In the genomic region with DNA sequence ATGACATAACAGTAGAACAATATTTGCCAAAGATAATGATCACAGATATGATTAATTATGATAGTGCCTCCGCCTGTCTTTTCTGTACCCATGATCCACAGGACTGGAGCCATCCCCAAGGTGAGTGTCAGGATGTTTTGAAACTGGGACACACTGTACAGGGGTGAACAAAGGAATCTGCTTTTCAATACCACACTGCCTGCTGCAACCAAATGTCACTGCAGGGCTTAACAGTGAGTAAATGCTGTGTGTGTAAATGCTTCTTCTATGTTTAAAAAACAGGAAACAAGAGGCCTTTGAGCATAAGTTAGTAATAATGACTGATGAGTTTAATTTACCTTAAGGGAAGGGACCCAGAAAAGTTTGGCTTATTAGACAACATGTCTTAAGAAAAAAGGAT, we compare ENCODE assay signal across 14 cellular contexts.
DNase-seq lines count a peak whose midpoint lies in the region; ATAC-seq and TF ChIP-seq lines count a peak whose summit lies in the region.
"Had no signal": no experiment of that assay in that cellular context is flagged by ENCODE, and none has a peak within 500 bp of the region (broad histone marks: within the 10 kb centered on the region; RNA-seq: fewer than 3 reads in every experiment).

No MANE protein-coding gene starts in this region.

- H3K36me3 ChIP-seq in PC-3 (ENCODE audit: low read depth, low read length) (no peaks in the 10 kb centered on the region), A673 (ENCODE audit: insufficient read depth, low read length, poor library complexity, severe bottlenecking) (no peaks in the 10 kb centered on the region)

- H3K9ac ChIP-seq in PC-3 (ENCODE audit: low read length): no peak overlapping the region

- no peaks in the 10 kb centered on the region for H3K9me2 ChIP-seq in PC-3 (replicated peaks; ENCODE audit: low read length)

- H3K27ac Mint-ChIP-seq in activated CD8-positive, alpha-beta memory T cell treated with anti-CD3 and anti-CD28 coated beads, Interleukin-2, amount 10 ng/mL, durations not matched to agents 7 days and 5 days: peak overlapping the region; percentile 9
- peak overlapping the region; percentile 43 for H3K27ac Mint-ChIP-seq in neural crest cell (ENCODE audit: unreplicated experiment)

- no peak for DNase-seq in activated CD8-positive, alpha-beta memory T cell treated with anti-CD3 and anti-CD28 coated beads, Interleukin-2, amount 10 ng/mL, durations not matched to agents 7 days and 5 days
- DNase-seq in activated CD8-positive, alpha-beta memory T cell treated with anti-CD3 and anti-CD28 coated beads for 24 hours: no peak
- peak; percentile 59 for DNase-seq in PC-3
- DNase-seq in cerebellar cortex (ENCODE audit: low spot score): peak; percentile 60
- DNase-seq in neural crest cell (ENCODE audit: low read depth, low spot score): no peak
- DNase-seq in A673 (ENCODE audit: low spot score): no peak
- no peak for DNase-seq in NCI-H82 (lab: John Stamatoyannopoulos, UW)
- DNase-seq: GF-D8, H9, KBM-7, NCI-H1092 treated with DMSO at 0.1 percent for 48 hours, NCI-H1694 treated with DMSO at 0.1 percent for 48 hours, NCI-H2171 had no signal

- H3K27me3 ChIP-seq in PC-3 (ENCODE audit: low read length) (no peaks in the 10 kb centered on the region), A673 (replicated peaks; ENCODE audit: insufficient read depth, low read depth, low read length, poor library complexity) (no peaks in the 10 kb centered on the region)

- no peak overlapping the region for H2AFZ ChIP-seq in PC-3 (ENCODE audit: low read length)

- H3K4me1 ChIP-seq in PC-3 (ENCODE audit: insufficient read depth, low read length): peaks cover 67% of the 10 kb centered on the region
- H3K4me1 ChIP-seq in A673 (ENCODE audit: insufficient read depth, low read length, poor library complexity, severe bottlenecking): no peaks in the 10 kb centered on the region

- H3K9me3 Mint-ChIP-seq in activated CD8-positive, alpha-beta memory T cell treated with anti-CD3 and anti-CD28 coated beads, Interleukin-2, amount 10 ng/mL, durations not matched to agents 7 days and 5 days (ENCODE audit: low read depth): no peaks in the 10 kb centered on the region
- H3K9me3 Mint-ChIP-seq in neural crest cell: no peaks in the 10 kb centered on the region
- H3K9me3 Mint-ChIP-seq: H9 had no signal

- H3K4me2 ChIP-seq in PC-3 (ENCODE audit: low read length): peak overlapping the region; percentile 81

- peaks cover 8% of the 10 kb centered on the region for H3F3A ChIP-seq in PC-3 (ENCODE audit: low read length, unreplicated experiment)

- CTCF ChIA-PET in activated CD8-positive, alpha-beta memory T cell treated with anti-CD3 and anti-CD28 coated beads, Interleukin-2, amount 10 ng/mL, durations not matched to agents 7 days and 5 days (lab: Charles Lee): no interaction called here
- CTCF ChIA-PET in PC-3 (lab: Charles Lee) (no interaction called here), A673 (lab: Charles Lee) (no interaction called here)

- peaks cover 2% of the 10 kb centered on the region for H3K36me3 Mint-ChIP-seq in activated CD8-positive, alpha-beta memory T cell treated with anti-CD3 and anti-CD28 coated beads, Interleukin-2, amount 10 ng/mL, durations not matched to agents 7 days and 5 days
- peaks cover 5% of the 10 kb centered on the region for H3K36me3 Mint-ChIP-seq in neural crest cell (ENCODE audit: low read depth)

- TF ChIP-seq CTCF in PC-3 (conservative IDR thresholded peaks at IDR 0.05; ENCODE audit: low read depth, low read length): no peak
- no peak for TF ChIP-seq CTCF in neural crest cell (conservative IDR thresholded peaks at IDR 0.05)
- TF ChIP-seq CTCF in A673 (conservative IDR thresholded peaks at IDR 0.05; ENCODE audit: low read depth, low read length): no peak

- H3K9me3 ChIP-seq in PC-3 (ENCODE audit: low read length) (no peaks in the 10 kb centered on the region), A673 (ENCODE audit: low read depth, low read length, poor library complexity, severe bottlenecking) (no peaks in the 10 kb centered on the region)

- intact Hi-C loops in PC-3 (cut with micrococcal nuclease) (loop anchor here (2.0 to 5.0 kb wide), 3 partner anchors 25 to 139 kb away; no protein-coding TSS in a partner anchor), A673 (cut with micrococcal nuclease; ENCODE audit: unreplicated experiment) (no loop called here)

- ATAC-seq in activated CD8-positive, alpha-beta memory T cell treated with anti-CD3 and anti-CD28 coated beads, Interleukin-2, amount 10 ng/mL, durations not matched to agents 7 days and 5 days: no peak
- ATAC-seq in PC-3: peak; percentile 69
- no peak for ATAC-seq in GM21576 (IDR thresholded peaks at IDR 0.05; ENCODE audit: unreplicated experiment)

- no peak overlapping the region for H3K4me3 Mint-ChIP-seq in activated CD8-positive, alpha-beta memory T cell treated with anti-CD3 and anti-CD28 coated beads, Interleukin-2, amount 10 ng/mL, durations not matched to agents 7 days and 5 days
- H3K4me3 Mint-ChIP-seq in neural crest cell: no peak overlapping the region
- H3K4me3 Mint-ChIP-seq: H9 had no signal

- H3K27ac ChIP-seq in PC-3 (ENCODE audit: low read length) (peak overlapping the region; percentile 70), A673 (ENCODE audit: low read depth, low read length, poor library complexity, severe bottlenecking) (no peak overlapping the region)

- H3K79me2 ChIP-seq in PC-3 (ENCODE audit: low read length): no peaks in the 10 kb centered on the region

- H3K4me3 ChIP-seq in PC-3 (ENCODE audit: low read length): peak overlapping the region; percentile 33; the same call in 1 of the 2 replicates
- no peak overlapping the region for H3K4me3 ChIP-seq in A673 (ENCODE audit: low read depth, low read length, poor library complexity, severe bottlenecking)

- no peaks in the 10 kb centered on the region for H4K20me1 ChIP-seq in PC-3 (ENCODE audit: low read length)

- no peaks in the 10 kb centered on the region for H3K27me3 Mint-ChIP-seq in activated CD8-positive, alpha-beta memory T cell treated with anti-CD3 and anti-CD28 coated beads, Interleukin-2, amount 10 ng/mL, durations not matched to agents 7 days and 5 days
- no peaks in the 10 kb centered on the region for H3K27me3 Mint-ChIP-seq in neural crest cell (ENCODE audit: low read depth)

- no TSS peak for BruUV-seq in PC-3 (replicated peaks; lab: Mats Ljungman, UMichigan)
- no TSS peak for BruUV-seq in A673 (replicated peaks; lab: Mats Ljungman, UMichigan)

- peaks cover 4% of the 10 kb centered on the region for H3K4me1 Mint-ChIP-seq in activated CD8-positive, alpha-beta memory T cell treated with anti-CD3 and anti-CD28 coated beads, Interleukin-2, amount 10 ng/mL, durations not matched to agents 7 days and 5 days
- H3K4me1 Mint-ChIP-seq in neural crest cell: no peaks in the 10 kb centered on the region

- POLR2A ChIA-PET in PC-3 (lab: Charles Lee; ENCODE audit: unreplicated experiment): interaction anchor here (0.6 kb wide), 1 partner anchor 36 kb away, joined by 3 read pairs; no protein-coding TSS in a partner anchor
- POLR2A ChIA-PET in A673 (lab: Charles Lee; ENCODE audit: low non-redundant PET): no interaction called here

Comparison
In these comparisons a context has a peak if more than half of its experiments do, and no peak if none do; other contexts are left out.
1. DNase-seq: peak in PC-3 (single experiment) and cerebellar cortex (single experiment); none in activated CD8-positive, alpha-beta memory T cell treated with anti-CD3 and anti-CD28 coated beads, Interleukin-2, amount 10 ng/mL, durations not matched to agents 7 days and 5 days (single experiment), activated CD8-positive, alpha-beta memory T cell treated with anti-CD3 and anti-CD28 coated beads for 24 hours (single experiment), neural crest cell (single experiment), A673 (single experiment) and NCI-H82 (single experiment).